In the genomic region with DNA sequence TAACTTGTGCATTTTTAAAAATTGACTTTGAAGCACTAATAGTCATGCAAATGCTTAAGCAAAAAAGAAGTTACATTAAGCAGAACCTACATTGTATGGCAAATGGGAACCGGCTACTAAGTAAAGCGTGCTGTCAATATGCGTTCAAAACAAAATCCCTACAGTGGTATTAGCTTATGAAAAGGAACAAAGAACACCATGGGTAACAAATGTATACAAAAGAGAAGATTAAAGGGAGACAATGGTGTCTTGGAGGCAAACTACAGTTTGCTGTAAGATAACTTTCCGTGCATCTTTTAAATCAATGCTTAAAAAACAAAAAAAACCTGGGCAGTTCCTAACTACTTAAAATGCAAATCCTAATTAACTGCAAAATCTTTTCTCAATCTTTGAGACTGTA, we compare ENCODE assay signal across 2 cellular contexts.
TF ChIP-seq lines count a peak whose summit lies in the region.

No MANE protein-coding gene starts in this region.

TF ChIP-seq in IMR-90, 13 proteins besides CTCF, POLR2A, EP300 and RAD21:
- TF ChIP-seq RFX5 (IDR thresholded peaks at IDR 0.05; ENCODE audit: low read depth, low read length) (no peak), CHD1 (IDR thresholded peaks at IDR 0.05; ENCODE audit: low read depth, low read length) (no peak), FOS (IDR thresholded peaks at IDR 0.05; ENCODE audit: low read depth, low read length) (no peak), RCOR1 (IDR thresholded peaks at IDR 0.05; ENCODE audit: insufficient replicate concordance, low read length) (no peak), CEBPB (IDR thresholded peaks at IDR 0.05; ENCODE audit: low read depth, low read length) (no peak), NFE2L2 (IDR thresholded peaks at IDR 0.05; ENCODE audit: low read depth, low read length) (no peak), MXI1 (IDR thresholded peaks at IDR 0.05; ENCODE audit: borderline replicate concordance, low read depth, low read length) (no peak), SMC3 (IDR thresholded peaks at IDR 0.05; ENCODE audit: low read depth, low read length) (no peak), MAZ (IDR thresholded peaks at IDR 0.05; ENCODE audit: borderline replicate concordance, low read depth, low read length) (no peak), MAFK (IDR thresholded peaks at IDR 0.05; ENCODE audit: low read depth, low read length) (no peak), BHLHE40 (IDR thresholded peaks at IDR 0.05; ENCODE audit: low read depth, low read length) (no peak)
- TF ChIP-seq, protein P1, sequence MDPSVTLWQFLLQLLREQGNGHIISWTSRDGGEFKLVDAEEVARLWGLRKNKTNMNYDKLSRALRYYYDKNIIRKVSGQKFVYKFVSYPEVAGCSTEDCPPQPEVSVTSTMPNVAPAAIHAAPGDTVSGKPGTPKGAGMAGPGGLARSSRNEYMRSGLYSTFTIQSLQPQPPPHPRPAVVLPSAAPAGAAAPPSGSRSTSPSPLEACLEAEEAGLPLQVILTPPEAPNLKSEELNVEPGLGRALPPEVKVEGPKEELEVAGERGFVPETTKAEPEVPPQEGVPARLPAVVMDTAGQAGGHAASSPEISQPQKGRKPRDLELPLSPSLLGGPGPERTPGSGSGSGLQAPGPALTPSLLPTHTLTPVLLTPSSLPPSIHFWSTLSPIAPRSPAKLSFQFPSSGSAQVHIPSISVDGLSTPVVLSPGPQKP (IDR thresholded peaks at IDR 0.05; ENCODE audit: borderline replicate concordance, low read depth, low read length): no peak
- TF ChIP-seq, protein P2, sequence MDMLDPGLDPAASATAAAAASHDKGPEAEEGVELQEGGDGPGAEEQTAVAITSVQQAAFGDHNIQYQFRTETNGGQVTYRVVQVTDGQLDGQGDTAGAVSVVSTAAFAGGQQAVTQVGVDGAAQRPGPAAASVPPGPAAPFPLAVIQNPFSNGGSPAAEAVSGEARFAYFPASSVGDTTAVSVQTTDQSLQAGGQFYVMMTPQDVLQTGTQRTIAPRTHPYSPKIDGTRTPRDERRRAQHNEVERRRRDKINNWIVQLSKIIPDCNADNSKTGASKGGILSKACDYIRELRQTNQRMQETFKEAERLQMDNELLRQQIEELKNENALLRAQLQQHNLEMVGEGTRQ (IDR thresholded peaks at IDR 0.05; ENCODE audit: low read depth, low read length): no peak

TF ChIP-seq in K562, 482 proteins besides CTCF, POLR2A, EP300 and RAD21:
- TF ChIP-seq, protein P3, sequence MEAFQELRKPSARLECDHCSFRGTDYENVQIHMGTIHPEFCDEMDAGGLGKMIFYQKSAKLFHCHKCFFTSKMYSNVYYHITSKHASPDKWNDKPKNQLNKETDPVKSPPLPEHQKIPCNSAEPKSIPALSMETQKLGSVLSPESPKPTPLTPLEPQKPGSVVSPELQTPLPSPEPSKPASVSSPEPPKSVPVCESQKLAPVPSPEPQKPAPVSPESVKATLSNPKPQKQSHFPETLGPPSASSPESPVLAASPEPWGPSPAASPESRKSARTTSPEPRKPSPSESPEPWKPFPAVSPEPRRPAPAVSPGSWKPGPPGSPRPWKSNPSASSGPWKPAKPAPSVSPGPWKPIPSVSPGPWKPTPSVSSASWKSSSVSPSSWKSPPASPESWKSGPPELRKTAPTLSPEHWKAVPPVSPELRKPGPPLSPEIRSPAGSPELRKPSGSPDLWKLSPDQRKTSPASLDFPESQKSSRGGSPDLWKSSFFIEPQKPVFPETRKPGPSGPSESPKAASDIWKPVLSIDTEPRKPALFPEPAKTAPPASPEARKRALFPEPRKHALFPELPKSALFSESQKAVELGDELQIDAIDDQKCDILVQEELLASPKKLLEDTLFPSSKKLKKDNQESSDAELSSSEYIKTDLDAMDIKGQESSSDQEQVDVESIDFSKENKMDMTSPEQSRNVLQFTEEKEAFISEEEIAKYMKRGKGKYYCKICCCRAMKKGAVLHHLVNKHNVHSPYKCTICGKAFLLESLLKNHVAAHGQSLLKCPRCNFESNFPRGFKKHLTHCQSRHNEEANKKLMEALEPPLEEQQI (IDR thresholded peaks at IDR 0.05): no peak
- TF ChIP-seq FUS (optimal IDR thresholded peaks at IDR 0.05; ENCODE audit: low read depth, low read length) (no peak), KDM2B (CRISPR knock-in tag; IDR thresholded peaks at IDR 0.05) (no peak), PTBP1 (IDR thresholded peaks at IDR 0.05; ENCODE audit: low read depth, low read length) (no peak), MCM2 (IDR thresholded peaks at IDR 0.05; ENCODE audit: low read depth) (no peak), MCM3 (IDR thresholded peaks at IDR 0.05) (no peak)
